Comparison of ENCODE assay signal across 11 cellular contexts in genomic region chr2:26298286-26298637, GRCh38. TPM values are rescaled to one million over a fixed set of nuclear protein-coding genes. Genes with fewer than 3 reads are reported as not detected.
A peak's percentile ranks its signal among the peaks of the same experiment; 100 is the strongest.
DNase-seq lines count a peak whose midpoint lies in the region; ATAC-seq and TF ChIP-seq lines count a peak whose summit lies in the region.
"Had no signal": no experiment of that assay in that cellular context is flagged by ENCODE, and none has a peak within 500 bp of the region (broad histone marks: within the 10 kb centered on the region; RNA-seq: fewer than 3 reads in every experiment).

No MANE protein-coding gene starts in this region.

- H3K4me2 ChIP-seq in OCI-LY3 (ENCODE audit: low read length) = peak overlapping the region; percentile 88

- ATAC-seq in HG03280 (IDR thresholded peaks at IDR 0.05; ENCODE audit: unreplicated experiment) = no peak

- H3K27ac ChIP-seq in ACC112 (ENCODE audit: low read depth, low read length) (peak overlapping the region; percentile 78), OCI-LY3 (ENCODE audit: low read length) (no peak overlapping the region), ovary (peak overlapping the region; percentile 92)

- DNase-seq in fibroblast of peridontal ligament (ENCODE audit: extremely low read depth) (peak; percentile 2), ovary (no peak), kidney glomerular epithelial cell (lab: John Stamatoyannopoulos, UW) (no peak), NCI-H187 treated with DMSO at 0.1 percent for 48 hours (lab: John Stamatoyannopoulos, UW) (no peak), nucleus accumbens (lab: John Stamatoyannopoulos, UW) (no peak)
- DNase-seq: KG1, NCI-H524 treated with DMSO at 0.1 percent for 48 hours had no signal

- no peak for TF ChIP-seq POLR2A in ovary (IDR thresholded peaks at IDR 0.05)

- no peak overlapping the region for H3K9ac ChIP-seq in OCI-LY3 (ENCODE audit: low read length)

- no peaks in the 10 kb centered on the region for H4K20me1 ChIP-seq in OCI-LY3 (ENCODE audit: insufficient read depth, low read length)

- TF ChIP-seq CTCF in OCI-LY3 (IDR thresholded peaks at IDR 0.05; ENCODE audit: low read depth, low read length) (no peak), ovary (IDR thresholded peaks at IDR 0.05) (no peak)

- no peak for TF ChIP-seq EP300 in ovary (IDR thresholded peaks at IDR 0.05)

- 17 to 23% (median 19%) methylated on average over 17 of the region's 17 CpGs for WGBS in ovary, 3 donors

- intact Hi-C loops in ovary (cut with DNase I) = loop anchor here in 1 of 4 donors (5.0 kb wide), 1 partner anchor 56 kb away; the partner anchor contains the start of genes HADHA and HADHB

- H2AFZ ChIP-seq in ACC112 (ENCODE audit: low read length, unreplicated experiment) (peak overlapping the region; percentile 100), OCI-LY3 (ENCODE audit: low read depth, low read length) (peak overlapping the region; percentile 54; the same call in 1 of the 2 replicates)

- H3K27me3 ChIP-seq in ACC112 (ENCODE audit: insufficient read depth, low read length) (no peaks in the 10 kb centered on the region), OCI-LY3 (ENCODE audit: low read depth, low read length) (no peaks in the 10 kb centered on the region), ovary (no peaks in the 10 kb centered on the region)

- H3K4me1 ChIP-seq in ACC112 (ENCODE audit: control insufficient read depth, insufficient read depth, low read length, unreplicated experiment) = peaks cover 8% of the 10 kb centered on the region
- peaks cover 13% of the 10 kb centered on the region; the same call in 1 of the 2 replicates for H3K4me1 ChIP-seq in OCI-LY3 (ENCODE audit: low read length)
- peaks cover 8% of the 10 kb centered on the region for H3K4me1 ChIP-seq in ovary (ENCODE audit: insufficient read depth)

- H3K4me3 ChIP-seq in ACC112 (ENCODE audit: low read depth, low read length) = peak overlapping the region; percentile 78
- H3K4me3 ChIP-seq in OCI-LY3 (ENCODE audit: low read length) = no peak overlapping the region
- peak overlapping the region; percentile 52 for H3K4me3 ChIP-seq in ovary

- H3K79me2 ChIP-seq in ACC112 (ENCODE audit: control insufficient read depth, insufficient read depth, low read length, unreplicated experiment) = no peaks in the 10 kb centered on the region
- H3K79me2 ChIP-seq in OCI-LY3 (ENCODE audit: low read length) = no peaks in the 10 kb centered on the region

- H3K36me3 ChIP-seq in ACC112 (ENCODE audit: insufficient read depth, low read length) = no peaks in the 10 kb centered on the region
- no peaks in the 10 kb centered on the region for H3K36me3 ChIP-seq in OCI-LY3 (replicated peaks; ENCODE audit: low read depth, low read length)
- H3K36me3 ChIP-seq in ovary = no peaks in the 10 kb centered on the region

- H3K9me3 ChIP-seq in OCI-LY3 (ENCODE audit: insufficient read depth, low read length) (no peaks in the 10 kb centered on the region), ovary (no peaks in the 10 kb centered on the region)

RNA-seq across cellular contexts. Expression of gene SELENOI, which starts 47.7 kb away (rescaled TPM):
- 10 to 100 TPM in 6 of 7 donors, 1 to 10 TPM in 1; 7.3 to 23.7 (median 16.4) TPM for total RNA-seq in ovary
- 1 to 10 TPM; 2.5 to 4.3 TPM for polyA plus RNA-seq in ovary

RNA-seq across cellular contexts. Expression of gene ADGRF3, which starts 48.3 kb away (rescaled TPM):
- total RNA-seq in ovary = under 1 TPM in 2 of 7 donors, not detected in 5; 0.11 to 0.33 TPM
- under 1 TPM; 0.06 to 0.20 TPM for polyA plus RNA-seq in ovary
- total RNA-seq: pulmonary artery endothelial cell had no signal

RNA-seq across cellular contexts. Expression of gene HADHB, which starts 53.5 kb away (rescaled TPM):
- 100 to 1,000 TPM in 5 of 7 donors, 10 to 100 TPM in 2; 81.1 to 124 (median 104) TPM for total RNA-seq in ovary
- polyA plus RNA-seq in ovary = 100 to 1,000 TPM in 1 of 2 donors, 10 to 100 TPM in 1; 88.9 to 224 TPM

RNA-seq across cellular contexts. Expression of gene HADHA, which starts 53.8 kb away (rescaled TPM):
- 100 to 1,000 TPM in 5 of 7 donors, 10 to 100 TPM in 2; 85.2 to 167 (median 129) TPM for total RNA-seq in ovary
- 100 to 1,000 TPM in 1 of 2 donors, 10 to 100 TPM in 1; 94.1 to 290 TPM for polyA plus RNA-seq in ovary
